In genomic region chr5:156631005-156631404, GRCh38 we compare ENCODE assay signal across 33 cellular contexts.
"Had no signal": no experiment of that assay in that cellular context is flagged by ENCODE, and none has a peak within 500 bp of the region (broad histone marks: within the 10 kb centered on the region; RNA-seq: fewer than 3 reads in every experiment).

No MANE protein-coding gene starts in this region.

- H3K27me3 ChIP-seq: adrenal gland, ascending aorta, body of pancreas, brain microvascular endothelial cell, breast epithelium, cardiac muscle cell, colonic mucosa had no signal

- H3K36me3 ChIP-seq: adrenal gland, ascending aorta, brain microvascular endothelial cell, breast epithelium, cardiac muscle cell, colonic mucosa had no signal

- H3K4me3 ChIP-seq: adrenal gland, ascending aorta, body of pancreas, breast epithelium, cardiac muscle cell, colonic mucosa had no signal

- H3K4me1 ChIP-seq: adrenal gland, ascending aorta, body of pancreas, breast epithelium, colonic mucosa had no signal

- FAIRE-seq: astrocyte, bronchial epithelial cell, colon had no signal

- H3K9me3 ChIP-seq: adrenal gland, ascending aorta, body of pancreas, breast epithelium, colonic mucosa had no signal

- ATAC-seq: activated naive CD4-positive, alpha-beta T cell treated with anti-CD3 and anti-CD28 coated beads, Interleukin-2, amount 50 U/mL, for 72 hours; activated naive CD8-positive, alpha-beta T cell treated with anti-CD3 and anti-CD28 coated beads, Interleukin-2, amount 50 U/mL, for 24 hours; activated T-cell treated with anti-CD3 and anti-CD28 coated beads, Interleukin-2, amount 50 U/mL, for 72 hours; activated T-helper 17 cell treated with anti-CD3 and anti-CD28 coated beads, Interleukin-2, amount 50 U/mL, for 72 hours; body of pancreas had no signal

- DNase-seq: activated effector memory CD4-positive, alpha-beta T cell treated with anti-CD3 and anti-CD28 coated beads, Interleukin-2, amount 50 U/mL, for 16 hours; activated effector memory CD4-positive, alpha-beta T cell treated with Interleukin-2 at 50 U/mL for 16 hours; activated gamma-delta T cell; activated gamma-delta T cell treated with Interleukin-2 at 50 U/mL for 16 hours; activated naive CD4-positive, alpha-beta T cell; activated naive CD4-positive, alpha-beta T cell treated with anti-CD3 and anti-CD28 coated beads for 36 hours; activated naive CD4-positive, alpha-beta T cell treated with anti-CD3 and anti-CD28 coated beads, Interleukin-2, amount 10 ng/mL, durations not matched to agents 7 days and 5 days; activated naive CD4-positive, alpha-beta T cell treated with anti-CD3 and anti-CD28 coated beads, Interleukin-2, amount 50 U/mL, for 16 hours; activated naive CD4-positive, alpha-beta T cell treated with Interleukin-2 at 50 U/mL for 16 hours; activated naive CD8-positive, alpha-beta T cell treated with anti-CD3 and anti-CD28 coated beads for 36 hours; activated naive CD8-positive, alpha-beta T cell treated with anti-CD3 and anti-CD28 coated beads, Interleukin-2, amount 10 ng/mL, durations not matched to agents 7 days and 5 days; activated naive CD8-positive, alpha-beta T cell treated with anti-CD3 and anti-CD28 coated beads, Interleukin-2, amount 50 U/mL, for 24 hours; activated T-cell treated with anti-CD3 and anti-CD28 coated beads, Interleukin-2, amount 50 U/mL, for 48 hours; activated T-cell treated with anti-CD3 and anti-CD28 coated beads, Interleukin-2, amount 50 U/mL, for 72 hours; adrenal gland; amniotic stem cell; amygdala; anterior cingulate cortex; aorta; body of pancreas; brain microvascular endothelial cell; caudate nucleus; central memory CD4-positive, alpha-beta T cell; cerebellar nuclear complex; colonic mucosa had no signal

- H3K27ac ChIP-seq: adrenal gland, ascending aorta, body of pancreas, brain microvascular endothelial cell, breast epithelium, cardiac muscle cell, colonic mucosa had no signal
